ENCODE assay signal across 20 cellular contexts in genomic region chr3:36227982-36228381, GRCh38.
DNase-seq lines count a peak whose midpoint lies in the region; ATAC-seq and TF ChIP-seq lines count a peak whose summit lies in the region.
"Had no signal": no experiment of that assay in that cellular context is flagged by ENCODE, and none has a peak within 500 bp of the region (broad histone marks: within the 10 kb centered on the region; RNA-seq: fewer than 3 reads in every experiment).

No MANE protein-coding gene starts in this region.

- no peaks in the 10 kb centered on the region for H3K27me3 ChIP-seq in mesenchymal stem cell (ENCODE audit: control insufficient read depth in 1 of 2, insufficient read depth in 1 of 2, low read length in 2 of 2)
- H3K27me3 ChIP-seq: tibial nerve had no signal

- no peak overlapping the region for H2BK120ac ChIP-seq in mesenchymal stem cell (ENCODE audit: low read depth, low read length)

- H2AFZ ChIP-seq in mesenchymal stem cell (ENCODE audit: low read depth, low read length) = no peak overlapping the region

- H3K4me1 ChIP-seq in mesenchymal stem cell (ENCODE audit: control insufficient read depth, insufficient read depth, low read depth, low read length) = no peaks in the 10 kb centered on the region
- H3K4me1 ChIP-seq: tibial nerve had no signal

- no peak overlapping the region for H3K27ac ChIP-seq in mesenchymal stem cell (ENCODE audit: low read length, poor library complexity, severe bottlenecking)
- H3K27ac ChIP-seq: tibial nerve had no signal

- H3K23ac ChIP-seq in mesenchymal stem cell (ENCODE audit: low read length in 2 of 2) = no peak overlapping the region

- no peaks in the 10 kb centered on the region for H3K36me3 ChIP-seq in mesenchymal stem cell (ENCODE audit: control insufficient read depth in 1 of 2, insufficient read depth in 2 of 2, low read depth in 1 of 2, low read length in 2 of 2)
- H3K36me3 ChIP-seq: tibial nerve had no signal

- no peak for TF ChIP-seq POLR2A in GM18505 (IDR thresholded peaks at IDR 0.05; ENCODE audit: borderline replicate concordance, extremely low read depth, insufficient read depth, insufficient read length)

- DNase-seq in DMS 273 treated with DMSO at 0.1 percent for 48 hours (lab: John Stamatoyannopoulos, UW) (peak; percentile 72), NCI-H1436 treated with DMSO at 0.1 percent for 48 hours (lab: John Stamatoyannopoulos, UW) (peak; percentile 38), OCI-M1 (lab: John Stamatoyannopoulos, UW) (peak; percentile 61), mesenchymal stem cell (no peak), GOT3 (lab: John Stamatoyannopoulos, UW) (no peak)
- DNase-seq: activated CD4-positive, alpha-beta T cell treated with anti-CD3 and anti-CD28 coated beads for 4 hours; activated CD8-positive, alpha-beta memory T cell treated with anti-CD3 and anti-CD28 coated beads, Interleukin-2, amount 10 ng/mL, durations not matched to agents 7 days and 5 days; activated naive CD8-positive, alpha-beta T cell treated with anti-CD3 and anti-CD28 coated beads, Interleukin-2, amount 10 ng/mL, durations not matched to agents 7 days and 5 days; CD4-positive, alpha-beta T cell; DMS79; Kasumi-1; left colon; NCI-H1105 treated with DMSO at 0.1 percent for 48 hours; NCI-H345; stimulated activated CD4-positive, alpha-beta T cell treated with anti-CD3 and anti-CD28 coated beads, Interleukin-2, amount 100 ng/mL, for 48 hours had no signal

- H4K91ac ChIP-seq in mesenchymal stem cell (ENCODE audit: low read length) = no peak overlapping the region

- H3K14ac ChIP-seq in mesenchymal stem cell (ENCODE audit: low read length in 2 of 2) = no peak overlapping the region

- H2BK5ac ChIP-seq in mesenchymal stem cell (ENCODE audit: low read depth, low read length, poor library complexity, severe bottlenecking) = no peak overlapping the region

- H3K9ac ChIP-seq in mesenchymal stem cell (ENCODE audit: low read length) = peak overlapping the region; percentile 2

- no peak overlapping the region for H3K4me2 ChIP-seq in mesenchymal stem cell (ENCODE audit: low read length, poor library complexity, severe bottlenecking)
- H3K4me2 ChIP-seq: smooth muscle cell had no signal

- no peak overlapping the region for H4K8ac ChIP-seq in mesenchymal stem cell (ENCODE audit: low read length)

- H3K18ac ChIP-seq in mesenchymal stem cell (ENCODE audit: low read depth in 1 of 2, low read length in 2 of 2) = no peak overlapping the region

- ATAC-seq in GM21390 (IDR thresholded peaks at IDR 0.05; ENCODE audit: unreplicated experiment) = no peak
- no peak for ATAC-seq in GM18505 (IDR thresholded peaks at IDR 0.05; ENCODE audit: unreplicated experiment)
- ATAC-seq: activated CD8-positive, alpha-beta memory T cell treated with anti-CD3 and anti-CD28 coated beads, Interleukin-2, amount 10 ng/mL, durations not matched to agents 7 days and 5 days; activated T-helper 17 cell treated with anti-CD3 and anti-CD28 coated beads, Interleukin-2, amount 50 U/mL, for 72 hours; left colon had no signal

- H3K9me3 ChIP-seq in mesenchymal stem cell (ENCODE audit: control insufficient read depth, low read length) = no peaks in the 10 kb centered on the region
- H3K9me3 ChIP-seq: tibial nerve had no signal

- no peak overlapping the region for H3K4ac ChIP-seq in mesenchymal stem cell (ENCODE audit: low read depth in 1 of 2, low read length in 2 of 2)

- H2BK15ac ChIP-seq in mesenchymal stem cell (ENCODE audit: low read depth, poor library complexity, severe bottlenecking) = no peak overlapping the region

- no peak overlapping the region for H2AK5ac ChIP-seq in mesenchymal stem cell (ENCODE audit: low read length, severe bottlenecking)

- H3K79me1 ChIP-seq in mesenchymal stem cell (replicated peaks; ENCODE audit: low read length, poor library complexity, severe bottlenecking) = no peaks in the 10 kb centered on the region

- no peak overlapping the region for H2BK12ac ChIP-seq in mesenchymal stem cell (ENCODE audit: low read length in 2 of 2)

- H3K4me3 ChIP-seq in mesenchymal stem cell (ENCODE audit: insufficient read depth in 1 of 2, low read depth in 1 of 2, low read length in 2 of 2) = no peak overlapping the region
- H3K4me3 ChIP-seq: smooth muscle cell, tibial nerve had no signal

- WGBS in mesenchymal stem cell = 76% methylated on average over 4 of the region's 4 CpGs

Comparison
In these comparisons a context has a peak if more than half of its experiments do, and no peak if none do; other contexts are left out.
1. DNase-seq: peak in DMS 273 treated with DMSO at 0.1 percent for 48 hours (single experiment), NCI-H1436 treated with DMSO at 0.1 percent for 48 hours (single experiment) and OCI-M1 (single experiment); none in mesenchymal stem cell (single experiment) and GOT3 (single experiment).